ENCODE assay signal across 1 cellular context in genomic region chr7:106018566-106019338, GRCh38.
A peak's percentile ranks its signal among the peaks of the same experiment; 100 is the strongest.
TF ChIP-seq lines count a peak whose summit lies in the region.

No MANE protein-coding gene starts in this region.

TF ChIP-seq in K562, 482 proteins besides CTCF, POLR2A, EP300 and RAD21 (continued from another document and continues in another):
- TF ChIP-seq ZNF592 (IDR thresholded peaks at IDR 0.05) = no peak
- TF ChIP-seq CBX8 (IDR thresholded peaks at IDR 0.05; ENCODE audit: borderline replicate concordance, extremely low read depth, low read depth, low read length, poor library complexity, severe bottlenecking) = no peak
- no peak for TF ChIP-seq ZNF75A (CRISPR knock-in tag; IDR thresholded peaks at IDR 0.05)
- peak; percentile 59; the same call in 1 of the 2 replicates for TF ChIP-seq ZNF263 (CRISPR knock-in tag; IDR thresholded peaks at IDR 0.05; ENCODE audit: borderline replicate concordance)
- 0 out of 2 replicates have a peak, but pooled peaks have one; percentile 62 for TF ChIP-seq ZBTB9 (CRISPR knock-in tag; IDR thresholded peaks at IDR 0.05)
- TF ChIP-seq IRF9 (tag; IDR thresholded peaks at IDR 0.05) = no peak
- no peak for TF ChIP-seq DIDO1 (tag; IDR thresholded peaks at IDR 0.05; ENCODE audit: low read depth)
- TF ChIP-seq ZC3H8 (IDR thresholded peaks at IDR 0.05) = no peak
- TF ChIP-seq DACH1 (IDR thresholded peaks at IDR 0.05; ENCODE audit: partially characterized antibody) = no peak
- TF ChIP-seq EGR1 (conservative IDR thresholded peaks at IDR 0.05) = no peak
- TF ChIP-seq ZBTB34 (CRISPR knock-in tag; IDR thresholded peaks at IDR 0.05) = no peak
- no peak for TF ChIP-seq CAMTA2 (CRISPR knock-in tag; conservative IDR thresholded peaks at IDR 0.05)
- 0 out of 2 replicates have a peak, but pooled peaks have one; percentile 30 for TF ChIP-seq ARID4B (CRISPR knock-in tag; IDR thresholded peaks at IDR 0.05)
- TF ChIP-seq CBX3 (IDR thresholded peaks at IDR 0.05; ENCODE audit: borderline replicate concordance in 1 of 2, low read length in 2 of 2) = peak in 1 of 2 experiments; percentile 91; a peak in 2 of 3 replicates
- peak; percentile 97 for TF ChIP-seq CBFA2T2 (conservative IDR thresholded peaks at IDR 0.05)
- TF ChIP-seq PYGO2 (tag; IDR thresholded peaks at IDR 0.05) = no peak
- TF ChIP-seq ZNF668 (CRISPR knock-in tag; IDR thresholded peaks at IDR 0.05) = no peak
- no peak; the same call in 1 of the 2 replicates for TF ChIP-seq KAT7 (CRISPR knock-in tag; IDR thresholded peaks at IDR 0.05; ENCODE audit: borderline replicate concordance)
- TF ChIP-seq SLC30A9 (CRISPR knock-in tag; IDR thresholded peaks at IDR 0.05) = no peak
- no peak for TF ChIP-seq ZNF124 (CRISPR knock-in tag; IDR thresholded peaks at IDR 0.05)
- TF ChIP-seq ZNF311 (CRISPR knock-in tag; IDR thresholded peaks at IDR 0.05) = no peak
- TF ChIP-seq NRF1 (conservative IDR thresholded peaks at IDR 0.05 in 1 of 2, IDR thresholded peaks at IDR 0.05 in 1 of 2) = 0 out of 4 replicates have a peak, but pooled peaks of 1 of the 2 experiments have one; percentile 17
- no peak for TF ChIP-seq ZNF696 (CRISPR knock-in tag; conservative IDR thresholded peaks at IDR 0.05)
- no peak for TF ChIP-seq RBM22 (IDR thresholded peaks at IDR 0.05; ENCODE audit: low read depth, low read length, poor library complexity, severe bottlenecking)
- TF ChIP-seq ZNF174 (CRISPR knock-in tag; IDR thresholded peaks at IDR 0.05) = no peak
- TF ChIP-seq RBM14 (IDR thresholded peaks at IDR 0.05; ENCODE audit: borderline replicate concordance, insufficient read depth, low read depth, low read length) = no peak
- peak; percentile 42; the same call in 1 of the 2 replicates for TF ChIP-seq JUN (IDR thresholded peaks at IDR 0.05; ENCODE audit: borderline replicate concordance, low read depth, low read length)
- 0 out of 2 replicates have a peak, but pooled peaks have one; percentile 18 for TF ChIP-seq JUN (CRISPR knock-in tag; IDR thresholded peaks at IDR 0.05; ENCODE audit: borderline replicate concordance)
- no peak for TF ChIP-seq CHCHD3 (CRISPR knock-in tag; IDR thresholded peaks at IDR 0.05)
- peak; percentile 92 for TF ChIP-seq ZNF431 (CRISPR knock-in tag; IDR thresholded peaks at IDR 0.05)
- no peak for TF ChIP-seq ZNF224 (CRISPR knock-in tag; IDR thresholded peaks at IDR 0.05)
- no peak for TF ChIP-seq ZNF407 (IDR thresholded peaks at IDR 0.05; ENCODE audit: low read depth)
- no peak; the same call in 1 of the 2 replicates for TF ChIP-seq ZNF197 (CRISPR knock-in tag; IDR thresholded peaks at IDR 0.05; ENCODE audit: low read depth)
- 0 out of 2 replicates have a peak, but pooled peaks have one; percentile 59 for TF ChIP-seq THRB (CRISPR knock-in tag; conservative IDR thresholded peaks at IDR 0.05)
- TF ChIP-seq U2AF2 (optimal IDR thresholded peaks at IDR 0.05; ENCODE audit: low read depth, low read length) = no peak
- TF ChIP-seq TEAD4 (IDR thresholded peaks at IDR 0.05; ENCODE audit: low read length) = peak; percentile 98
- no peak for TF ChIP-seq TEAD4 (CRISPR knock-in tag; IDR thresholded peaks at IDR 0.05; ENCODE audit: borderline replicate concordance)
- TF ChIP-seq FUS (optimal IDR thresholded peaks at IDR 0.05; ENCODE audit: low read depth, low read length) = no peak
- TF ChIP-seq NFYB (IDR thresholded peaks at IDR 0.05; ENCODE audit: extremely low read depth, insufficient read length) = no peak
- TF ChIP-seq ZKSCAN1 (IDR thresholded peaks at IDR 0.05; ENCODE audit: low read depth, low read length) = no peak
- no peak for TF ChIP-seq NEUROD1 (IDR thresholded peaks at IDR 0.05; ENCODE audit: borderline replicate concordance, low read depth, low read length, partially characterized antibody)
